In genomic region chr14:91889477-91890211, GRCh38 we compare ENCODE assay signal across 9 cellular contexts. TPM values are rescaled to one million over a fixed set of nuclear protein-coding genes. Genes with fewer than 3 reads are reported as not detected.
DNase-seq lines count a peak whose midpoint lies in the region; ATAC-seq and TF ChIP-seq lines count a peak whose summit lies in the region.
"Had no signal": no experiment of that assay in that cellular context is flagged by ENCODE, and none has a peak within 500 bp of the region (broad histone marks: within the 10 kb centered on the region; RNA-seq: fewer than 3 reads in every experiment).

No MANE protein-coding gene starts in this region.

- H2AFZ ChIP-seq in Loucy (ENCODE audit: low read length) (0 out of 2 replicates have a peak overlapping the region, but pooled peaks have one; percentile 41), smooth muscle cell (ENCODE audit: low read depth) (no peak overlapping the region)

- H3K9me3 ChIP-seq in Loucy (ENCODE audit: insufficient read depth, low read depth, low read length) (no peaks in the 10 kb centered on the region), smooth muscle cell (replicated peaks; ENCODE audit: low read depth) (no peaks in the 10 kb centered on the region)

- H3K36me3 ChIP-seq in Loucy (ENCODE audit: insufficient read depth, low read length) (no peaks in the 10 kb centered on the region), smooth muscle cell (ENCODE audit: low read depth) (no peaks in the 10 kb centered on the region)

- no peaks in the 10 kb centered on the region for H4K20me1 ChIP-seq in Loucy (ENCODE audit: insufficient read depth, low read length, poor library complexity, severe bottlenecking)
- H4K20me1 ChIP-seq in smooth muscle cell (ENCODE audit: low read depth): no peaks in the 10 kb centered on the region

- H3K4me2 ChIP-seq in Loucy (ENCODE audit: low read depth, low read length, poor library complexity, severe bottlenecking) (no peak overlapping the region), smooth muscle cell (peak overlapping the region; percentile 16)

- TF ChIP-seq CTCF in Loucy (conservative IDR thresholded peaks at IDR 0.05; ENCODE audit: low read length) (no peak), smooth muscle cell (IDR thresholded peaks at IDR 0.05; ENCODE audit: borderline replicate concordance, insufficient read depth, poor library complexity, severe bottlenecking) (no peak)

- ATAC-seq in HG03025 (IDR thresholded peaks at IDR 0.05; ENCODE audit: low FRiP score, unreplicated experiment): no peak

- no peaks in the 10 kb centered on the region for H3K27me3 ChIP-seq in Loucy (ENCODE audit: insufficient read depth, low read length, poor library complexity, severe bottlenecking)
- no peaks in the 10 kb centered on the region for H3K27me3 ChIP-seq in layer of hippocampus (ENCODE audit: control insufficient read depth, insufficient read depth, low read length)
- no peaks in the 10 kb centered on the region for H3K27me3 ChIP-seq in smooth muscle cell (ENCODE audit: low read depth)

- H3K79me2 ChIP-seq in Loucy (ENCODE audit: insufficient read depth, low read length) (no peaks in the 10 kb centered on the region), smooth muscle cell (ENCODE audit: low read depth) (no peaks in the 10 kb centered on the region)

- H3K4me1 ChIP-seq in Loucy (ENCODE audit: insufficient read depth, low read length, poor library complexity, severe bottlenecking) (peaks cover 18% of the 10 kb centered on the region), smooth muscle cell (ENCODE audit: low read depth) (peaks cover 8% of the 10 kb centered on the region)

- H3K4me3 ChIP-seq in Loucy (ENCODE audit: low read length, poor library complexity, severe bottlenecking): no peak overlapping the region
- H3K4me3 ChIP-seq in smooth muscle cell: no peak overlapping the region

- no peaks in the 10 kb centered on the region for H3F3A ChIP-seq in Loucy (ENCODE audit: low read depth)
- H3F3A ChIP-seq in smooth muscle cell (ENCODE audit: low read depth): no peaks in the 10 kb centered on the region

- no peaks in the 10 kb centered on the region for H3K9me2 ChIP-seq in Loucy (replicated peaks; ENCODE audit: low read depth, low read length)

- 20 to 59% (median 45%) methylated on average over 13 of the region's 13 CpGs for WGBS in adipose tissue, 3 donors
- 91% methylated on average over 13 of the region's 13 CpGs for WGBS in smooth muscle cell (ENCODE audit: low lambda C conversion rate)

- no peak for DNase-seq in smooth muscle cell (lab: John Stamatoyannopoulos, UW; ENCODE audit: unreplicated experiment)
- no peak for DNase-seq in NCI-H345 (lab: John Stamatoyannopoulos, UW)
- DNase-seq in mesenteric fat pad (ENCODE audit: low spot score): no peak
- DNase-seq: GF-D8, NCI-H226 had no signal

- H3K9ac ChIP-seq in Loucy (ENCODE audit: low read depth, low read length, poor library complexity, severe bottlenecking) (no peak overlapping the region), smooth muscle cell (ENCODE audit: low read depth) (no peak overlapping the region)

- H3K27ac ChIP-seq in adipose tissue (ENCODE audit: low read depth, low read length): peak overlapping the region; percentile 31
- H3K27ac ChIP-seq in layer of hippocampus (ENCODE audit: low read depth, low read length): peak overlapping the region; percentile 89
- peak overlapping the region; percentile 63 for H3K27ac ChIP-seq in smooth muscle cell (ENCODE audit: low read depth)

RNA-seq across cellular contexts. Expression of gene TC2N, which starts 22.3 kb away (rescaled TPM):
- polyA plus RNA-seq in adipose tissue (10 to 100 TPM; 12.1 to 68.2 (median 33.3) TPM), smooth muscle cell (0.33 and 2.8 TPM in 2 replicates)
- total RNA-seq in smooth muscle cell (5.7 and 10.3 TPM in 2 replicates), mesenteric fat pad (19.0 TPM)

RNA-seq across cellular contexts. Expression of gene FBLN5, which starts 57.9 kb away (rescaled TPM):
- polyA plus RNA-seq in adipose tissue (100 to 1,000 TPM in 2 of 3 donors, 10 to 100 TPM in 1; 24.0 to 229 (median 120) TPM), smooth muscle cell (104 and 154 TPM in 2 replicates)
- total RNA-seq in smooth muscle cell (82.1 and 109 TPM in 2 replicates), mesenteric fat pad (183 TPM)

Comparison
In these comparisons a context has a peak if more than half of its experiments do, and no peak if none do; other contexts are left out.
1. H3K27ac ChIP-seq: peak in every context shown above with its lines; median percentile 89 in layer of hippocampus; 63 in smooth muscle cell; 31 in adipose tissue.